ENCODE assay signal across 2 cellular contexts in the genomic region with DNA sequence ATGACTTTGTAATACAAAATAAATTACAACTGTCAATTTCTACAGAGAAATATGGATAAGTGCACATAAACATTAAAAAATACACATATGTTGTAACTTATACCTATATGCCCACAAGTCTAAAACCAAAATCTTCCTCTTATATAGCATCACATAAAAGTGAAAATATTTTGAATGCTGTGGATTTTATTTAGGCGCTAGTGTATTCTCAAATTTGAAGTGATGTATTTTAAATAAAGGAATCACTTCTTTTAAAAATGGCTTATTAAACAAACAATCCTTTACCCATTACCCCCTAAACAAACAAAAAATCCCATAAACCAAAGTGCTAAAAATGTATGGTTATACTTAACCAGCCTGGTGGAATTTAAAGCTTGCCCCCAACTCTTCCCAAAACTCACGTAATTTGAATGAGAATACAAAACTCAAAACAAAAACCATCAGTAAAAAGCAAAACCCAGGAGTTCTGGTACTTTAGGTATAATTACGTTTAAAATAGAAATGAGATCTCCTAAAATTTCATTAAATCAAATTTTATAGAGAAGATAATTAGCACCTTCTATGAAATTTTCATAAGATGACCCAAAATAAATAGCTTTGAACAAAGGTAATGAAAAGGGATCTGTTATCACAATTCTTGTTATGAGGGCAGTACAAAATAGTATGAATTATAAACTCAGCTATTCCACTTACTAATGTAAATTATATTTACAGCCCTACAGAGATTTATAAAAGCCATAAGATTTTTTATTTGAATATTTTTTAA.
TF ChIP-seq lines count a peak whose summit lies in the region.

No MANE protein-coding gene starts in this region.

TF ChIP-seq in SK-N-SH, 30 proteins besides CTCF, POLR2A, EP300 and RAD21 (continued from another document):
- TF ChIP-seq, protein P1, sequence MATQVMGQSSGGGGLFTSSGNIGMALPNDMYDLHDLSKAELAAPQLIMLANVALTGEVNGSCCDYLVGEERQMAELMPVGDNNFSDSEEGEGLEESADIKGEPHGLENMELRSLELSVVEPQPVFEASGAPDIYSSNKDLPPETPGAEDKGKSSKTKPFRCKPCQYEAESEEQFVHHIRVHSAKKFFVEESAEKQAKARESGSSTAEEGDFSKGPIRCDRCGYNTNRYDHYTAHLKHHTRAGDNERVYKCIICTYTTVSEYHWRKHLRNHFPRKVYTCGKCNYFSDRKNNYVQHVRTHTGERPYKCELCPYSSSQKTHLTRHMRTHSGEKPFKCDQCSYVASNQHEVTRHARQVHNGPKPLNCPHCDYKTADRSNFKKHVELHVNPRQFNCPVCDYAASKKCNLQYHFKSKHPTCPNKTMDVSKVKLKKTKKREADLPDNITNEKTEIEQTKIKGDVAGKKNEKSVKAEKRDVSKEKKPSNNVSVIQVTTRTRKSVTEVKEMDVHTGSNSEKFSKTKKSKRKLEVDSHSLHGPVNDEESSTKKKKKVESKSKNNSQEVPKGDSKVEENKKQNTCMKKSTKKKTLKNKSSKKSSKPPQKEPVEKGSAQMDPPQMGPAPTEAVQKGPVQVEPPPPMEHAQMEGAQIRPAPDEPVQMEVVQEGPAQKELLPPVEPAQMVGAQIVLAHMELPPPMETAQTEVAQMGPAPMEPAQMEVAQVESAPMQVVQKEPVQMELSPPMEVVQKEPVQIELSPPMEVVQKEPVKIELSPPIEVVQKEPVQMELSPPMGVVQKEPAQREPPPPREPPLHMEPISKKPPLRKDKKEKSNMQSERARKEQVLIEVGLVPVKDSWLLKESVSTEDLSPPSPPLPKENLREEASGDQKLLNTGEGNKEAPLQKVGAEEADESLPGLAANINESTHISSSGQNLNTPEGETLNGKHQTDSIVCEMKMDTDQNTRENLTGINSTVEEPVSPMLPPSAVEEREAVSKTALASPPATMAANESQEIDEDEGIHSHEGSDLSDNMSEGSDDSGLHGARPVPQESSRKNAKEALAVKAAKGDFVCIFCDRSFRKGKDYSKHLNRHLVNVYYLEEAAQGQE (IDR thresholded peaks at IDR 0.05; ENCODE audit: low read depth, low read length) = no peak
- TF ChIP-seq MEF2A (IDR thresholded peaks at IDR 0.05; ENCODE audit: borderline replicate concordance, low read depth) = no peak
TF ChIP-seq in SK-N-SH: peak in this region for 0.

TF ChIP-seq in SK-N-SH treated with all-trans-retinoic acid at 6 μM for 48 hours, 23 proteins besides CTCF, POLR2A, EP300 and RAD21 (continued from another document):
- TF ChIP-seq PATZ1 (CRISPR knock-in tag; IDR thresholded peaks at IDR 0.05; ENCODE audit: borderline replicate concordance) (no peak), RARB (CRISPR knock-in tag; IDR thresholded peaks at IDR 0.05) (no peak), CREB5 (CRISPR knock-in tag; IDR thresholded peaks at IDR 0.05; ENCODE audit: low read depth) (no peak), ZFP3 (CRISPR knock-in tag; IDR thresholded peaks at IDR 0.05) (no peak), ZNF565 (CRISPR knock-in tag; conservative IDR thresholded peaks at IDR 0.05; ENCODE audit: low read depth) (no peak), CSDC2 (CRISPR knock-in tag; IDR thresholded peaks at IDR 0.05) (no peak), OSR1 (CRISPR knock-in tag; IDR thresholded peaks at IDR 0.05) (no peak), ZC3H10 (CRISPR knock-in tag; IDR thresholded peaks at IDR 0.05) (no peak), ISL1 (CRISPR knock-in tag; IDR thresholded peaks at IDR 0.05) (no peak), PPARA (CRISPR knock-in tag; IDR thresholded peaks at IDR 0.05; ENCODE audit: borderline replicate concordance) (no peak)
